Comparison of ENCODE assay signal across 14 cellular contexts in the genomic region with DNA sequence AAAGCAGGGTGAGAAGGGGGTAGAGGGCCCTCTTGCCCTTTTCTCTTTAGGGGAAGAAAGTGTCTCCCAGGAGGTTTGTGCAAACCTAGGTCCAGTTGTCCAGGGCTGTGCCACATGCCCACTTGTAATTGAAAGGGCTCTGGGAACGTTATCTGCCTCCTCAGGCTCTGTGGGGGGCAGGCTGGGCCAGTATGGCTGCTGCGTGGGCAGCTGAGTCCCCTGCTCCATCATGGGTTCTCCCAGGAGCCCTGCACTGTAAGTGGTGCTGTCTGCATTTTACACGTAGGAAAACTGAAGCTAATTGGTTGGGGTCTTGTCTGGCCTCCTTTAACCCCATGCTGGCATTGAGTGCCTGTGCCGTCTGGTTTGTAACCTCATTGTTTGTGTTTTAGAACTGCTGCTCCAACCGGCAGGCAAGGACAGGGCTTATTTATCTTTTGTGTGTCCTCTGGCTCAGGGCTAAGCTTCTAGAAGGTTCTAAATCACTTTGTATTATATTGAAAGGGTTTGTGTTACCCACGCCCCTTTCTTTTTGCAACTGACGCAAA.
"Had no signal": no experiment of that assay in that cellular context is flagged by ENCODE, and none has a peak within 500 bp of the region (broad histone marks: within the 10 kb centered on the region; RNA-seq: fewer than 3 reads in every experiment).

No MANE protein-coding gene starts in this region.

- H3K27ac ChIP-seq: body of pancreas, psoas muscle, suprapubic skin had no signal

- DNase-seq: activated CD4-positive, alpha-beta T cell treated with anti-CD3 and anti-CD28 coated beads, Interleukin-2, amount 50 U/mL, for 1 hour; activated naive CD4-positive, alpha-beta T cell treated with anti-CD3 and anti-CD28 coated beads, Interleukin-2, amount 50 U/mL, for 16 hours; kidney glomerular epithelial cell; naive thymus-derived CD8-positive, alpha-beta T cell; psoas muscle; stimulated activated CD4-positive, alpha-beta T cell treated with anti-CD3 and anti-CD28 coated beads, Interleukin-12 subunit alpha, Interleukin-12 subunit beta, amount 100 ng/mL, for 4 hours; stimulated activated CD4-positive, alpha-beta T cell treated with anti-CD3 and anti-CD28 coated beads, Interleukin-4, amount 100 ng/mL, for 1 hour; stimulated activated CD8-positive, alpha-beta memory T cell treated with anti-CD3 and anti-CD28 coated beads, Interleukin-4, amount 100 ng/mL, for 48 hours; stimulated activated naive CD8-positive, alpha-beta T cell treated with anti-CD3 and anti-CD28 coated beads, Interleukin-15, Interleukin-2, amounts not matched to agents 100 U/mL and 50 U/mL, for 24 hours; T-helper 17 cell had no signal

- H3K36me3 ChIP-seq: suprapubic skin had no signal

- H3K9me3 ChIP-seq: body of pancreas, psoas muscle, suprapubic skin had no signal

- H3K27ac Mint-ChIP-seq: T-helper 17 cell, type B pancreatic cell had no signal

- H3K9me3 Mint-ChIP-seq: naive thymus-derived CD8-positive, alpha-beta T cell had no signal

- H3K27me3 ChIP-seq: body of pancreas had no signal

- H3K4me3 Mint-ChIP-seq: naive thymus-derived CD8-positive, alpha-beta T cell; T-helper 17 cell; type B pancreatic cell had no signal

- H3K4me3 ChIP-seq: body of pancreas, psoas muscle, suprapubic skin had no signal

- ATAC-seq: naive thymus-derived CD8-positive, alpha-beta T cell; psoas muscle; sciatic nerve; stimulated activated naive CD8-positive, alpha-beta T cell treated with anti-CD3 and anti-CD28 coated beads, Interleukin-15, Interleukin-2, amounts not matched to agents 100 U/mL and 50 U/mL, for 24 hours; T-helper 17 cell had no signal

- H3K36me3 Mint-ChIP-seq: naive thymus-derived CD8-positive, alpha-beta T cell had no signal
